In genomic region chr15:79970921-79971434, GRCh38 we compare ENCODE assay signal across 1 cellular context.
TF ChIP-seq lines count a peak whose summit lies in the region.

TSS of gene BCL2A1 (minus strand) at chr15:79971196. CDS start at chr15:79971119, 77 bp downstream.

TF ChIP-seq in WTC11, 78 proteins besides CTCF, POLR2A, EP300 and RAD21 (continued from another document):
- TF ChIP-seq PRDM15 (CRISPR knock-in tag; IDR thresholded peaks at IDR 0.05) (no peak), E2F1 (CRISPR knock-in tag; IDR thresholded peaks at IDR 0.05) (no peak), MYBL2 (CRISPR knock-in tag; IDR thresholded peaks at IDR 0.05) (no peak), GRHL2 (CRISPR knock-in tag; IDR thresholded peaks at IDR 0.05; ENCODE audit: insufficient replicate concordance, severe bottlenecking) (no peak), EMX1 (CRISPR knock-in tag; IDR thresholded peaks at IDR 0.05) (no peak), CREM (CRISPR knock-in tag; IDR thresholded peaks at IDR 0.05) (no peak), E2F4 (CRISPR knock-in tag; IDR thresholded peaks at IDR 0.05; ENCODE audit: borderline replicate concordance, low read depth) (no peak), SMAD4 (CRISPR knock-in tag; IDR thresholded peaks at IDR 0.05) (no peak)
